8 cellular contexts compared by ENCODE assay signal in the genomic region with DNA sequence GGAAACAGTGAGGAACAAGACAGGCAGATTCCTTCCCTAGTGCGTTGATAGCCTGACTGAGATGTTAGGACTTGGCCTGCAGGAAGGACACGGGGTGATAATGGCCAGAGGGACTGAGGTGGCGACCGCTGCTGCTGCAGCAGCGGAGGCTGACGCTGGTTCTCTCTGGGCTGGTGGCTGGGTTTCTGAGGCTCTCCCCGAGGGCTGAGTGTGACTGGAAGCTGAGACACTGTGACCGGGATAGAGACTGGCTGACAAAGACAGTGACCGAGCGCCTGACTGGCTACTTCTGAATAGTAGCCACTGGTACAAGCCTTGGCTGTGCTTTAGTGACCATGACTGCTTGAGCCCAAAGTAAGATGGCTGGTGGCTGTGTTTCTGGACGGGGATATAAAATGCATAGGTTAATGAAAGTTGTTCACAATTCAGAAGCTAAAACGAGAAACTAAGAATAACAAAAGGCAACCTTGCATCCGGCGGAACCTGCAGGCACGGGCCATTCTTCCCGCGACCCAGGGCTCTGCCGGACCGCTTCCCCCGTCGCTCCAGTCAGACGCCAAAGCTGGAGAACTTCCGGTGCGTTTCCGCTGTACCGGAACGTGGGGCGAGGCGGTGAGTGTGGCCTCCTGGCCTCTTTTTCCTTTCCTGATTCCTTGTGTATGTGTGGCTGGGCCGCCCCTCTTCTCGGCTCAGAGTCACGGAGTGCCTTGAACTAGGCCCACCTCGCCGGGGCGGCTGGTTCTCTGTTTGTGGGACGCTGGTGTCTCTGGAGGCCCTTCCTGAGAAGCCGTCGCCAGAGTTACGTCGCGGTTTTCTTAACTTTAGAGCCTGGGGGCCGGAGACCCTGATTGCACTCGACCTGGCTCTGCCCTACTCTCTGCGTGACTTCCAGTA. TPM values are rescaled to one million over a fixed set of nuclear protein-coding genes. Genes with fewer than 3 reads are reported as not detected.
A peak's percentile ranks its signal among the peaks of the same experiment; 100 is the strongest.
DNase-seq lines count a peak whose midpoint lies in the region; ATAC-seq and TF ChIP-seq lines count a peak whose summit lies in the region.

A gene with protein sequence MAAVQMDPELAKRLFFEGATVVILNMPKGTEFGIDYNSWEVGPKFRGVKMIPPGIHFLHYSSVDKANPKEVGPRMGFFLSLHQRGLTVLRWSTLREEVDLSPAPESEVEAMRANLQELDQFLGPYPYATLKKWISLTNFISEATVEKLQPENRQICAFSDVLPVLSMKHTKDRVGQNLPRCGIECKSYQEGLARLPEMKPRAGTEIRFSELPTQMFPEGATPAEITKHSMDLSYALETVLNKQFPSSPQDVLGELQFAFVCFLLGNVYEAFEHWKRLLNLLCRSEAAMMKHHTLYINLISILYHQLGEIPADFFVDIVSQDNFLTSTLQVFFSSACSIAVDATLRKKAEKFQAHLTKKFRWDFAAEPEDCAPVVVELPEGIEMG (plus strand): TSS at position 587 of the 894 bp plus-strand sequence. CDS start 3,391 bp downstream, outside the sequence.

- H3K36me3 Mint-ChIP-seq in activated CD8-positive, alpha-beta T cell treated with anti-CD3 and anti-CD28 coated beads for 36 hours (ENCODE audit: low read depth) = peaks cover 20% of the 10 kb centered on the region

- peak; percentile 79 for TF ChIP-seq POLR2A in GM15510 (IDR thresholded peaks at IDR 0.05; ENCODE audit: borderline replicate concordance, extremely low read depth, insufficient read length)

- H3K4me1 ChIP-seq in lower lobe of right lung = peaks cover 23% of the 10 kb centered on the region

- POLR2A ChIA-PET in activated CD8-positive, alpha-beta T cell treated with anti-CD3 and anti-CD28 coated beads for 36 hours (lab: Charles Lee) = interaction anchor here (0.9 to 2.3 kb wide), 4 partner anchors 10 to 192 kb away, joined by 3 to 7 read pairs (median 4); no protein-coding TSS in a partner anchor

- peak within 1 kb of the TSS; percentile 74 for H3K4me3 Mint-ChIP-seq in activated CD8-positive, alpha-beta T cell treated with anti-CD3 and anti-CD28 coated beads for 36 hours

- CTCF ChIA-PET in activated CD8-positive, alpha-beta T cell treated with anti-CD3 and anti-CD28 coated beads for 36 hours (lab: Charles Lee) = interaction anchor here (1.0 to 2.9 kb wide), 6 partner anchors 19 to 282 kb away, joined by 3 to 10 read pairs (median 6); partner anchors contain the start of gene SCAND1

- TF ChIP-seq CTCF in activated CD8-positive, alpha-beta T cell treated with anti-CD3 and anti-CD28 coated beads for 36 hours (IDR thresholded peaks at IDR 0.05) = no peak
- no peak for TF ChIP-seq CTCF in lower lobe of right lung (IDR thresholded peaks at IDR 0.05)

- peak within 1 kb of the TSS; percentile 87 for H3K27ac ChIP-seq in lower lobe of right lung

- DNase-seq in NCI-H82 (lab: John Stamatoyannopoulos, UW) (peak; percentile 89), ecto neural progenitor cell (ENCODE audit: low spot score) (peak; percentile 86), lower lobe of right lung (peak; percentile 85)
- DNase-seq in activated CD8-positive, alpha-beta T cell treated with anti-CD3 and anti-CD28 coated beads for 36 hours = peak; percentile 86
- DNase-seq in stimulated activated CD4-positive, alpha-beta T cell treated with anti-CD3 and anti-CD28 coated beads, Interleukin-4, amount 100 ng/mL, for 48 hours (ENCODE audit: low read depth in 2 of 2) = peak; percentile 74 to 75

- peaks cover 41% of the 10 kb centered on the region for H3K4me1 Mint-ChIP-seq in activated CD8-positive, alpha-beta T cell treated with anti-CD3 and anti-CD28 coated beads for 36 hours (ENCODE audit: low read depth)

- no peaks in the 10 kb centered on the region for H3K27me3 ChIP-seq in lower lobe of right lung (ENCODE audit: low read depth)

- ATAC-seq in HG03460 (IDR thresholded peaks at IDR 0.05; ENCODE audit: unreplicated experiment) (peak; percentile 74), lower lobe of right lung (peak; percentile 96 to 97), HG03342 (IDR thresholded peaks at IDR 0.05; ENCODE audit: unreplicated experiment) (no peak)
- peak; percentile 99 for ATAC-seq in activated CD8-positive, alpha-beta T cell treated with anti-CD3 and anti-CD28 coated beads for 36 hours

- H3K4me3 ChIP-seq in lower lobe of right lung = peak within 1 kb of the TSS; percentile 89

- peaks cover 20% of the 10 kb centered on the region for H3K36me3 ChIP-seq in lower lobe of right lung

- no peaks in the 10 kb centered on the region for H3K9me3 ChIP-seq in lower lobe of right lung

- intact Hi-C loops in activated CD8-positive, alpha-beta T cell treated with anti-CD3 and anti-CD28 coated beads for 36 hours (cut with micrococcal nuclease) = no loop called here
- intact Hi-C loops in lower lobe of right lung (cut with DNase I) = no loop called here

- no peaks in the 10 kb centered on the region for H3K9me3 Mint-ChIP-seq in activated CD8-positive, alpha-beta T cell treated with anti-CD3 and anti-CD28 coated beads for 36 hours

- peak within 1 kb of the TSS; percentile 92 for H3K27ac Mint-ChIP-seq in activated CD8-positive, alpha-beta T cell treated with anti-CD3 and anti-CD28 coated beads for 36 hours

- H3K27me3 Mint-ChIP-seq in activated CD8-positive, alpha-beta T cell treated with anti-CD3 and anti-CD28 coated beads for 36 hours = no peaks in the 10 kb centered on the region

RNA-seq across cellular contexts. Expression of the gene that starts here (rescaled TPM):
- total RNA-seq in activated CD8-positive, alpha-beta T cell treated with anti-CD3 and anti-CD28 coated beads for 36 hours = 10 to 100 TPM; 18.8 to 19.7 TPM
- 23.7 TPM for total RNA-seq in lower lobe of right lung
